ENCODE assay signal across 13 cellular contexts in the genomic region with DNA sequence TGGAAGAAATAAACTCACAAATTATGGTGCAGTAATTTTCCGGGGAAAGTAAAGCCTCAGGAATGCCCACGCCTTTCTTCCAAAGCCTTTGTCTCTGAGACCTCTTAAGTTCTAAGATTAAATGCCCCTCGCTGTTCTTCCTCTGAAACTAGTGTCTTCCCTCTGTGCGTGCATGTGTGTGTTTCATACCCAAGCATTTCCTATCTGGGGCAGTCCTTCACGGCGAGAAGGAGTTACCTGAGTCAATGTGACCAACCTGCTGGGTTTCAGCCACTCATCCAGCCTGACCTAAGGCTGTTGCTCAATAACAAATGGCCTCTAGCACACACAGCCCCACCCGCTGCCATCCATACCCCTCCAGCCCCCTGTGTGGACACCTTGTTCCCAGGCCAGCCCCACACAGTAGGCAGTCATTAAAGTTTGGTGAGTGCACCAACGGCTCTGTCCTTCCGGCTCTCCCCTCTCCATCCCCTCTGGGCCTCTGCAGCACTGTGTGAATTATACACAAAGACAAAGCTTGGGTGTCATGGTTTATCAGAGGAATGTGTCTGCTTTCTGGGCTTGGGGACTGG. TPM values are rescaled to one million over a fixed set of nuclear protein-coding genes. Genes with fewer than 3 reads are reported as not detected.
DNase-seq lines count a peak whose midpoint lies in the region; ATAC-seq, FAIRE-seq and TF ChIP-seq lines count a peak whose summit lies in the region.
"Had no signal": no experiment of that assay in that cellular context is flagged by ENCODE, and none has a peak within 500 bp of the region (broad histone marks: within the 10 kb centered on the region; RNA-seq: fewer than 3 reads in every experiment).

No MANE protein-coding gene starts in this region.

- no peaks in the 10 kb centered on the region for H3K36me3 ChIP-seq in liver (ENCODE audit: control insufficient read depth in 4 of 4, insufficient read depth in 3 of 4, low read depth in 1 of 4, low read length in 3 of 4)
- no peaks in the 10 kb centered on the region for H3K36me3 ChIP-seq in HepG2 (replicated peaks in 1 of 2; ENCODE audit: control insufficient read depth in 1 of 2, insufficient read depth in 2 of 2, low read length in 2 of 2)
- no peaks in the 10 kb centered on the region for H3K36me3 ChIP-seq in esophagus (ENCODE audit: control insufficient read depth in 2 of 2, insufficient read depth in 2 of 2, low read length in 1 of 2)
- H3K36me3 ChIP-seq in uterus = no peaks in the 10 kb centered on the region

- H3K79me2 ChIP-seq in HepG2 (ENCODE audit: insufficient read depth, low read length) = no peaks in the 10 kb centered on the region

- DNase-seq in HepG2 (ENCODE audit: low spot score) = no peak
- DNase-seq in nephron progenitor cell = no peak
- DNase-seq in uterus = no peak
- no peak for DNase-seq in endothelial cell (ENCODE audit: low spot score)
- DNase-seq in Kasumi-1 (lab: John Stamatoyannopoulos, UW) = no peak
- DNase-seq in NOMO-1 treated with dmso at 0.1 percent for 144 hours (lab: John Stamatoyannopoulos, UW; ENCODE audit: unreplicated experiment) = no peak
- DNase-seq: Karpas-422; NCI-H526 treated with DMSO at 0.1 percent for 48 hours; stimulated activated CD4-positive, alpha-beta T cell treated with anti-CD3 and anti-CD28 coated beads, Interleukin-4, amount 100 ng/mL, for 1 hour had no signal

- no peak for ATAC-seq in HepG2

- H3K9me3 Mint-ChIP-seq in nephron progenitor cell = no peaks in the 10 kb centered on the region
- no peaks in the 10 kb centered on the region for H3K9me3 Mint-ChIP-seq in endothelial cell (ENCODE audit: unreplicated experiment)
- H3K9me3 Mint-ChIP-seq: activated T-helper 1 cell treated with anti-CD3 and anti-CD28 coated beads, Interleukin-12 subunit alpha, Interleukin-12 subunit beta, Interleukin-2, Interleukin-4 antibody, amounts not matched to agents 30 ng/mL and 10 ng/mL and 1 ng/mL, durations not matched to agents 14 hours and 24 hours and 36 hours; T-helper 1 cell treated with Interleukin-12 subunit alpha and Interleukin-12 subunit beta and Interleukin-4 antibody, amounts not matched to agents 30 μg/mL and 1 μg/mL, for 36 hours had no signal

- no peak overlapping the region for H3K4me3 Mint-ChIP-seq in nephron progenitor cell
- H3K4me3 Mint-ChIP-seq in endothelial cell (ENCODE audit: unreplicated experiment) = no peak overlapping the region
- H3K4me3 Mint-ChIP-seq: activated T-helper 1 cell treated with anti-CD3 and anti-CD28 coated beads, Interleukin-12 subunit alpha, Interleukin-12 subunit beta, Interleukin-2, Interleukin-4 antibody, amounts not matched to agents 30 ng/mL and 10 ng/mL and 1 ng/mL, durations not matched to agents 14 hours and 24 hours and 36 hours; T-helper 1 cell treated with Interleukin-12 subunit alpha and Interleukin-12 subunit beta and Interleukin-4 antibody, amounts not matched to agents 30 μg/mL and 1 μg/mL, for 36 hours had no signal

- POLR2A ChIA-PET in HepG2 (lab: Yijun Ruan, JAX) = no interaction called here

- CTCF ChIA-PET in HepG2 (lab: Yijun Ruan, JAX; ENCODE audit: low intra/inter-chr PET ratio, low total read pairs) = no interaction called here

- H3K27me3 ChIP-seq in liver (ENCODE audit: control insufficient read depth in 4 of 4, insufficient read depth in 4 of 4, low read length in 3 of 4) = no peaks in the 10 kb centered on the region
- no peaks in the 10 kb centered on the region for H3K27me3 ChIP-seq in HepG2 (ENCODE audit: control insufficient read depth in 1 of 2, insufficient read depth in 2 of 2, low read length in 2 of 2)
- H3K27me3 ChIP-seq in esophagus (ENCODE audit: control insufficient read depth in 1 of 2, insufficient read depth in 2 of 2, low read length in 2 of 2) = no peaks in the 10 kb centered on the region
- H3K27me3 ChIP-seq in uterus = no peaks in the 10 kb centered on the region

- peaks cover 25 to 57% (median 47%) of the 10 kb centered on the region in 4 donors for H3K4me1 ChIP-seq in liver (ENCODE audit: control insufficient read depth in 4 of 4, insufficient read depth in 4 of 4, low read length in 3 of 4)
- H3K4me1 ChIP-seq in HepG2 (ENCODE audit: insufficient read depth, low read length) = peaks cover 30% of the 10 kb centered on the region
- peaks cover 3 to 22% of the 10 kb centered on the region in 2 donors for H3K4me1 ChIP-seq in esophagus (ENCODE audit: control insufficient read depth in 2 of 2, insufficient read depth in 2 of 2, low read length in 1 of 2)
- peaks cover 0 to 12% of the 10 kb centered on the region in 2 donors for H3K4me1 ChIP-seq in uterus

- in situ Hi-C loops in HepG2 (cut with HindIII; ENCODE audit: extremely low pct_ligation_motif_present, low pct_unique_long_range_greater_than_20kb) = no loop called here

- TF ChIP-seq CTCF in liver (IDR thresholded peaks at IDR 0.05; ENCODE audit: low read depth, low read length, missing input control) = no peak
- TF ChIP-seq CTCF in HepG2 (CRISPR knock-in tag; IDR thresholded peaks at IDR 0.05) = no peak
- TF ChIP-seq CTCF in nephron progenitor cell (IDR thresholded peaks at IDR 0.05) = no peak
- TF ChIP-seq CTCF in uterus (IDR thresholded peaks at IDR 0.05) = no peak
- no peak for TF ChIP-seq CTCF in endothelial cell (IDR thresholded peaks at IDR 0.05; ENCODE audit: unreplicated experiment)

- H3K36me3 Mint-ChIP-seq in nephron progenitor cell (ENCODE audit: low read depth) (no peaks in the 10 kb centered on the region), endothelial cell (ENCODE audit: low read depth, unreplicated experiment) (no peaks in the 10 kb centered on the region)

- H3K4me1 Mint-ChIP-seq in nephron progenitor cell = peaks cover 54% of the 10 kb centered on the region
- H3K4me1 Mint-ChIP-seq in endothelial cell (ENCODE audit: unreplicated experiment) = peaks cover 20% of the 10 kb centered on the region

- 78% methylated on average over 9 of the region's 9 CpGs for WGBS in liver
- WGBS in HepG2 (ENCODE audit: low lambda C conversion rate) = 94% methylated on average over 9 of the region's 9 CpGs
- WGBS in esophagus, 2 donors = 70% methylated on average over 9 of the region's 9 CpGs

- intact Hi-C loops in HepG2 (cut with micrococcal nuclease; ENCODE audit: unreplicated experiment) (no loop called here), uterus (cut with DNase I; ENCODE audit: low total_unique reads) (no loop called here)

- no peak for FAIRE-seq in HepG2 (lab: Jason Lieb, UNC)

- TF ChIP-seq EP300 in HepG2 (IDR thresholded peaks at IDR 0.05; ENCODE audit: low read depth in 2 of 2, low read length in 2 of 2) (no peak), HepG2 (CRISPR knock-in tag; IDR thresholded peaks at IDR 0.05; ENCODE audit: borderline replicate concordance) (no peak)

- no peak overlapping the region for H3K4me3 ChIP-seq in liver (ENCODE audit: low read depth in 1 of 3, low read length in 3 of 3)
- no peak overlapping the region for H3K4me3 ChIP-seq in HepG2 (replicated peaks in 1 of 3; ENCODE audit: insufficient read depth in 1 of 3, low read depth in 2 of 3, low read length in 3 of 3)
- H3K4me3 ChIP-seq in esophagus (ENCODE audit: low read depth in 1 of 2, low read length in 2 of 2) = no peak overlapping the region
- H3K4me3 ChIP-seq in uterus = no peak overlapping the region

- H2AFZ ChIP-seq in HepG2 (ENCODE audit: low read length) = no peak overlapping the region

- peak overlapping the region; percentile 32 to 68 for H3K27ac ChIP-seq in liver (ENCODE audit: low read depth in 1 of 2, low read length in 2 of 2)
- H3K27ac ChIP-seq in HepG2 (ENCODE audit: extremely low read length, insufficient read depth, low read length) = no peak overlapping the region
- H3K27ac ChIP-seq in esophagus (ENCODE audit: low read depth in 2 of 2, low read length in 1 of 2) = peak overlapping the region; percentile 28 to 80
- peak overlapping the region; percentile 73 to 75 for H3K27ac ChIP-seq in uterus

- TF ChIP-seq POLR2A in HepG2 (IDR thresholded peaks at IDR 0.05; ENCODE audit: insufficient read depth in 1 of 2, low read depth in 2 of 2, low read length in 2 of 2) = no peak
- TF ChIP-seq POLR2A in uterus (IDR thresholded peaks at IDR 0.05) = no peak

- no TSS peak for BruUV-seq in HepG2 (replicated peaks; lab: Mats Ljungman, UMichigan)

- peak overlapping the region; percentile 90 for H3K27ac Mint-ChIP-seq in nephron progenitor cell
- no peak overlapping the region for H3K27ac Mint-ChIP-seq in endothelial cell (ENCODE audit: unreplicated experiment)
- H3K27ac Mint-ChIP-seq: activated T-helper 1 cell treated with anti-CD3 and anti-CD28 coated beads, Interleukin-12 subunit alpha, Interleukin-12 subunit beta, Interleukin-2, Interleukin-4 antibody, amounts not matched to agents 30 ng/mL and 10 ng/mL and 1 ng/mL, durations not matched to agents 14 hours and 24 hours and 36 hours; T-helper 1 cell treated with Interleukin-12 subunit alpha and Interleukin-12 subunit beta and Interleukin-4 antibody, amounts not matched to agents 30 μg/mL and 1 μg/mL, for 36 hours had no signal

- H3K9me3 ChIP-seq in liver (ENCODE audit: control insufficient read depth in 4 of 4, low read length in 3 of 4) = no peaks in the 10 kb centered on the region
- H3K9me3 ChIP-seq in HepG2 (ENCODE audit: low read length) = no peaks in the 10 kb centered on the region
- no peaks in the 10 kb centered on the region for H3K9me3 ChIP-seq in esophagus (ENCODE audit: control insufficient read depth in 2 of 2, insufficient read depth in 1 of 2, low read depth in 1 of 2, low read length in 1 of 2)
- no peaks in the 10 kb centered on the region for H3K9me3 ChIP-seq in uterus

- H4K20me1 ChIP-seq in HepG2 (ENCODE audit: insufficient read depth, low read length) = no peaks in the 10 kb centered on the region

- peaks cover 3% of the 10 kb centered on the region for H3K27me3 Mint-ChIP-seq in nephron progenitor cell (ENCODE audit: low read depth, poor library complexity)
- H3K27me3 Mint-ChIP-seq in endothelial cell (ENCODE audit: unreplicated experiment) = peaks cover 11% of the 10 kb centered on the region

- TF ChIP-seq RAD21 in liver (IDR thresholded peaks at IDR 0.05) (no peak), HepG2 (CRISPR knock-in tag; IDR thresholded peaks at IDR 0.05) (no peak)

- no peak overlapping the region for H3K4me2 ChIP-seq in HepG2 (ENCODE audit: low read depth, low read length)

- peak overlapping the region in 1 of 2 donors; percentile 10 for H3K9ac ChIP-seq in liver (ENCODE audit: low read depth in 1 of 2, low read length in 2 of 2)
- no peak overlapping the region for H3K9ac ChIP-seq in HepG2 (ENCODE audit: insufficient read depth, low read depth, low read length)

RNA-seq across cellular contexts. Expression of gene FOSL2, which starts 53.8 kb away (rescaled TPM):
- total RNA-seq in liver (10 to 100 TPM in 1 of 2 donors, 1 to 10 TPM in 1; 2.0 to 10.7 TPM), HepG2 (2016; rRNA removed; fragmentation: Illumina TruSeq; extraction: Trizol) (2.3 and 3.4 TPM in 2 replicates), uterus (100 to 1,000 TPM in 1 of 4 donors, 10 to 100 TPM in 3; 39.8 to 134 (median 58.7) TPM), endothelial cell (ENCODE audit: unreplicated experiment) (24.4 TPM)
- polyA plus RNA-seq in liver (1 to 10 TPM; 1.9 to 3.1 TPM), HepG2 (2011; rRNA removed) (18.1 and 20.1 TPM in 2 replicates), esophagus (10 to 100 TPM; 53.2 to 60.0 TPM)
- 0.53 and 0.61 TPM in 2 replicates for total RNA-seq in HepG2 (2016; cell fraction: cytosol; rRNA removed; fragmentation: Illumina TruSeq; extraction: Trizol; ENCODE audit: low read depth)
- 2.2 and 4.1 TPM in 2 replicates for total RNA-seq in HepG2 (2016; cell fraction: insoluble cytoplasmic fraction; rRNA removed; fragmentation: Illumina TruSeq; extraction: Trizol)
- total RNA-seq in HepG2 (2016; cell fraction: membrane; rRNA removed; fragmentation: Illumina TruSeq; extraction: Trizol) = 1.3 and 1.4 TPM in 2 replicates
- 3.7 and 5.1 TPM in 2 replicates for total RNA-seq in HepG2 (2016; cell fraction: nucleus; rRNA removed; fragmentation: Illumina TruSeq; extraction: Trizol)
- polyA plus RNA-seq in HepG2 (2011; cell fraction: cytosol; rRNA removed) = 10.9 and 11.2 TPM in 2 replicates
- polyA plus RNA-seq in HepG2 (2011; cell fraction: nucleus; rRNA removed) = 37.0 and 47.3 TPM in 2 replicates
- 25.1 and 31.2 TPM in 2 replicates for polyA plus RNA-seq in HepG2 (2012)
- polyA plus RNA-seq in HepG2 (2016; cell fraction: cytosol; fragmentation: Illumina TruSeq; extraction: Trizol; ENCODE audit: low read depth) = 0.21 and 0.26 TPM in 2 replicates
- 2.0 and 2.4 TPM in 2 replicates for polyA plus RNA-seq in HepG2 (2016; cell fraction: insoluble cytoplasmic fraction; fragmentation: Illumina TruSeq; extraction: Trizol; ENCODE audit: low read depth)
- 0.46 and 0.51 TPM in 2 replicates for polyA plus RNA-seq in HepG2 (2016; cell fraction: membrane; fragmentation: Illumina TruSeq; extraction: Trizol; ENCODE audit: low read depth)
- 3.9 and 4.9 TPM in 2 replicates for polyA plus RNA-seq in HepG2 (2016; cell fraction: nucleus; fragmentation: Illumina TruSeq; extraction: Trizol; ENCODE audit: insufficient read depth, low read depth)
- polyA minus RNA-seq in HepG2 (2011; rRNA and poly(A)+ RNA removed; ENCODE audit: low replicate concordance) = 62.9 and 84.8 TPM in 2 replicates
- polyA minus RNA-seq in HepG2 (2011; cell fraction: cytosol; rRNA and poly(A)+ RNA removed) = 27.1 and 28.7 TPM in 2 replicates
- polyA minus RNA-seq in HepG2 (2011; cell fraction: nucleus; rRNA and poly(A)+ RNA removed) = 47.9 and 53.6 TPM in 2 replicates
